ENCODE assay signal across 8 cellular contexts in genomic region chr19:1205114-1206062, GRCh38. TPM values are rescaled to one million over a fixed set of nuclear protein-coding genes. Genes with fewer than 3 reads are reported as not detected.
DNase-seq lines count a peak whose midpoint lies in the region; ATAC-seq, FAIRE-seq and TF ChIP-seq lines count a peak whose summit lies in the region.

Gene STK11, plus strand, starts transcription at chr19:1205778. Its CDS starts 1,136 bp downstream, at chr19:1206914.

- H3K36me3 ChIP-seq in heart right ventricle (peaks cover 0 to 8% (median 3%) of the 10 kb centered on the region in 9 donors), upper lobe of left lung (peaks cover 0 to 3% (median 0%) of the 10 kb centered on the region in 4 donors)

- peak; percentile 77 for ATAC-seq in HG02840 (IDR thresholded peaks at IDR 0.05; ENCODE audit: low FRiP score, unreplicated experiment)
- ATAC-seq in heart right ventricle = peak; percentile 91 to 95 (median 94)
- ATAC-seq in upper lobe of left lung (ENCODE audit: low FRiP score in 2 of 2) = peak; percentile 97 to 98

- TF ChIP-seq CTCF in heart right ventricle (IDR thresholded peaks at IDR 0.05) = no peak
- TF ChIP-seq CTCF in upper lobe of left lung (IDR thresholded peaks at IDR 0.05) = peak in 1 of 6 experiments; percentile 19

- intact Hi-C loops in T-helper 1 cell treated with Interleukin-12 subunit alpha and Interleukin-12 subunit beta and Interleukin-4 antibody, amounts not matched to agents 30 ng/mL and 1 ng/mL, for 36 hours (cut with micrococcal nuclease) = loop anchor here (1.0 kb wide), 3 partner anchors 9 to 184 kb away; partner anchors contain the start of genes RNU6-2 and TMEM259
- intact Hi-C loops in heart right ventricle (cut with DNase I) (no loop called here), posterior vena cava (cut with DNase I) (no loop called here)

- H3K27ac ChIP-seq in heart right ventricle = peak within 1 kb of the TSS; percentile 62 to 96 (median 88)
- peak within 1 kb of the TSS; percentile 64 to 91 (median 87) for H3K27ac ChIP-seq in upper lobe of left lung

- H3K27me3 ChIP-seq in heart right ventricle (no peaks in the 10 kb centered on the region), upper lobe of left lung (no peaks in the 10 kb centered on the region)

- DNase-seq in GM12892 (ENCODE audit: insufficient read length) (peak; percentile 100), NCI-H146 (lab: John Stamatoyannopoulos, UW) (peak; percentile 95), amniotic epithelial cell (ENCODE audit: low read depth) (peak; percentile 94), heart right ventricle (peak; percentile 99 to 100), posterior vena cava (ENCODE audit: low spot score) (peak; percentile 100), upper lobe of left lung (peak; percentile 98 to 100)

- TF ChIP-seq EP300 in upper lobe of left lung (IDR thresholded peaks at IDR 0.05) = no peak

- FAIRE-seq in GM12892 (lab: Jason Lieb, UNC) = peak; percentile 99

- WGBS in heart right ventricle, 2 donors = 3 to 4% methylated on average over 88 to 105 of the region's 106 CpGs
- 10 to 64% methylated on average over 6 to 37 of the region's 106 CpGs for WGBS in upper lobe of left lung, 2 donors

- TF ChIP-seq POLR2A in GM12892 (IDR thresholded peaks at IDR 0.05; ENCODE audit: low read depth, low read length) (peak; percentile 74; the same call in 1 of the 2 replicates), upper lobe of left lung (IDR thresholded peaks at IDR 0.05) (peak in 2 of 4 donors; percentile 73 to 83)

- H3K9me3 ChIP-seq in heart right ventricle (no peaks in the 10 kb centered on the region), upper lobe of left lung (no peaks in the 10 kb centered on the region)

- H3K4me1 ChIP-seq in heart right ventricle (peaks cover 17 to 57% (median 42%) of the 10 kb centered on the region in 9 donors), upper lobe of left lung (peaks cover 33 to 47% (median 41%) of the 10 kb centered on the region in 4 donors)

- peak within 1 kb of the TSS; percentile 69 to 94 (median 80) for H3K4me3 ChIP-seq in heart right ventricle
- peak within 1 kb of the TSS; percentile 53 to 77 (median 62) for H3K4me3 ChIP-seq in upper lobe of left lung

RNA-seq across cellular contexts. Expression of gene STK11, which starts in this region (rescaled TPM):
- 13.8 TPM for polyA plus RNA-seq in GM12892 (2012; ENCODE audit: missing spikeins)
- 68.7 and 77.1 TPM in 2 replicates for total RNA-seq in T-helper 1 cell treated with Interleukin-12 subunit alpha and Interleukin-12 subunit beta and Interleukin-4 antibody, amounts not matched to agents 30 ng/mL and 1 ng/mL, for 36 hours
- total RNA-seq in heart right ventricle = 10 to 100 TPM; 43.7 to 71.6 (median 46.6) TPM
- 10 to 100 TPM; 41.1 to 70.4 TPM for polyA plus RNA-seq in heart right ventricle
- 10 to 100 TPM; 32.5 to 35.9 TPM for total RNA-seq in posterior vena cava
- total RNA-seq in upper lobe of left lung = 100 to 1,000 TPM in 1 of 6 donors, 10 to 100 TPM in 5; 50.2 to 168 (median 63.2) TPM

Comparison
In these comparisons a context has a peak if more than half of its experiments do, and no peak if none do; other contexts are left out.
1. Peak in every context shown above with its lines: DNase-seq, ATAC-seq, H3K4me3 ChIP-seq and H3K27ac ChIP-seq.